ENCODE assay signal across 13 cellular contexts in the genomic region with DNA sequence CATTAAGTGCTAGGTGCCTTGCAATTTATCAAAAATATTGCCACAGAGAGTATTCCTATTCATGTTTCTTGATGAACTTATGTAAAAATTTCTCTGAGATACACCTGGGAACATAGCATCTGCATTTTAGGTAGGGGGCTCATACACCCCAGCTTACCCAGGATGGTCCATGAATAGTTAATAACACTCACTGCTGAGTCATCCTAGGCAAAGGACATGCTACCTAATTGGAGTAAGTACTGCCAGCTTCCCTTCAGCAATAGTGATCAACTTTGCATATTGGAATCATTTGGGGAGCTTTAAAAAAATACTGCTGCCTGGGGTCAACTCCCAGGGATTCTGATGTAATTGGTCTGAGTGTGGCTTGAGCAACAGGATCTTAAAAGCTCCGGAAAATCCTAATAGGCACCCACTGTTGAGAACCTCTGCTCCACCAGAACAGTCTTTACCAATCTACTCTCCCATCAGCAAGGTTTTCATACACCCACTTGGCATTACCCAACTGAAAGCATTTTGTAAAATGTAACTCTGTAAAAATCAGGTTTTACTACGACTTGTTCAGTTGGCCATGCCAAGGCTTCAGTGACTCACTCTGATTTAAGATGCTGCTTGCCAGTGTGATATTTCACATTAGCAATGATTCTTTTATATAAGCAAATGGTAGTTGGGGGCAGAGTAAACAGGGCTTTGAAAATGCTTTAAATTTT.
DNase-seq lines count a peak whose midpoint lies in the region; ATAC-seq, FAIRE-seq and TF ChIP-seq lines count a peak whose summit lies in the region.
"Had no signal": no experiment of that assay in that cellular context is flagged by ENCODE, and none has a peak within 500 bp of the region (broad histone marks: within the 10 kb centered on the region; RNA-seq: fewer than 3 reads in every experiment).

No MANE protein-coding gene starts in this region.

- peak overlapping the region; percentile 63 to 84 for H3K27ac ChIP-seq in A549
- no peak overlapping the region for H3K27ac ChIP-seq in mesenchymal stem cell (ENCODE audit: low read length, poor library complexity, severe bottlenecking)
- H3K27ac ChIP-seq: lower lobe of right lung had no signal

- no peak overlapping the region for H3K14ac ChIP-seq in mesenchymal stem cell (ENCODE audit: low read length in 2 of 2)

- CTCF ChIA-PET in A549 (lab: Yijun Ruan, JAX): no interaction called here

- no peak for TF ChIP-seq CTCF in A549 (IDR thresholded peaks at IDR 0.05)

- no peak overlapping the region for H2BK12ac ChIP-seq in mesenchymal stem cell (ENCODE audit: low read length in 2 of 2)

- no peak overlapping the region for H4K91ac ChIP-seq in mesenchymal stem cell (ENCODE audit: low read length)

- TF ChIP-seq EP300 in A549 (IDR thresholded peaks at IDR 0.05): peak; percentile 23 to 68; a peak in 3 of 5 replicates

- peaks cover 22% of the 10 kb centered on the region for H3K4me1 ChIP-seq in A549
- H3K4me1 ChIP-seq in endocrine pancreas (ENCODE audit: control insufficient read depth, insufficient read depth, low read length): peaks cover 8% of the 10 kb centered on the region
- H3K4me1 ChIP-seq in mesenchymal stem cell (ENCODE audit: control insufficient read depth, insufficient read depth, low read depth, low read length): peaks cover 1% of the 10 kb centered on the region
- H3K4me1 ChIP-seq: lower lobe of right lung had no signal

- TF ChIP-seq POLR2A in A549 (IDR thresholded peaks at IDR 0.05; ENCODE audit: low read length): no peak

- DNase-seq in A549 (ENCODE audit: low read depth in 1 of 2, low spot score in 1 of 2) (peak in 1 of 2 experiments; percentile 56), LHCN-M2 (ENCODE audit: low read depth) (peak; percentile 47), mesenchymal stem cell (no peak), SKM-1 treated with dmso at 0.1 percent for 144 hours (lab: John Stamatoyannopoulos, UW; ENCODE audit: unreplicated experiment) (no peak)
- no peak for DNase-seq in activated CD8-positive, alpha-beta memory T cell treated with anti-CD3 and anti-CD28 coated beads for 24 hours
- DNase-seq: activated CD8-positive, alpha-beta memory T cell treated with anti-CD3 and anti-CD28 coated beads, Interleukin-2, amount 10 ng/mL, durations not matched to agents 7 days and 5 days; activated naive CD4-positive, alpha-beta T cell treated with anti-CD3 and anti-CD28 coated beads, Interleukin-2, amount 10 ng/mL, durations not matched to agents 7 days and 5 days; hippocampal formation; lower lobe of right lung; small intestine had no signal

- H2AK5ac ChIP-seq in mesenchymal stem cell (ENCODE audit: low read length, severe bottlenecking): no peak overlapping the region

- no peak overlapping the region for H2BK5ac ChIP-seq in mesenchymal stem cell (ENCODE audit: low read depth, low read length, poor library complexity, severe bottlenecking)

- no peak overlapping the region for H2BK15ac ChIP-seq in mesenchymal stem cell (ENCODE audit: low read depth, poor library complexity, severe bottlenecking)

- H3K4ac ChIP-seq in mesenchymal stem cell (ENCODE audit: low read depth in 1 of 2, low read length in 2 of 2): no peak overlapping the region

- no peak overlapping the region for H3K23ac ChIP-seq in mesenchymal stem cell (ENCODE audit: low read length in 2 of 2)

- no peaks in the 10 kb centered on the region for H3K9me3 ChIP-seq in A549
- no peaks in the 10 kb centered on the region for H3K9me3 ChIP-seq in endocrine pancreas (ENCODE audit: control insufficient read depth, low read length)
- H3K9me3 ChIP-seq in mesenchymal stem cell (ENCODE audit: control insufficient read depth, low read length): no peaks in the 10 kb centered on the region
- H3K9me3 ChIP-seq: lower lobe of right lung had no signal

- H2AFZ ChIP-seq in mesenchymal stem cell (ENCODE audit: low read depth, low read length): no peak overlapping the region

- H3K4me2 ChIP-seq in A549: peak overlapping the region; percentile 62
- H3K4me2 ChIP-seq in mesenchymal stem cell (ENCODE audit: low read length, poor library complexity, severe bottlenecking): no peak overlapping the region

- TF ChIP-seq RAD21 in A549 (conservative IDR thresholded peaks at IDR 0.05 in 1 of 2, IDR thresholded peaks at IDR 0.05 in 1 of 2): peak in 1 of 2 experiments; percentile 21; a peak in 1 of 5 replicates

- no peaks in the 10 kb centered on the region for H3K36me3 ChIP-seq in endocrine pancreas (ENCODE audit: control insufficient read depth, insufficient read depth, low read length)
- no peaks in the 10 kb centered on the region for H3K36me3 ChIP-seq in mesenchymal stem cell (ENCODE audit: control insufficient read depth in 1 of 2, insufficient read depth in 2 of 2, low read depth in 1 of 2, low read length in 2 of 2)
- H3K36me3 ChIP-seq: lower lobe of right lung had no signal

- H3K27me3 ChIP-seq in endocrine pancreas (ENCODE audit: control insufficient read depth, insufficient read depth, low read length): no peaks in the 10 kb centered on the region
- no peaks in the 10 kb centered on the region for H3K27me3 ChIP-seq in mesenchymal stem cell (ENCODE audit: control insufficient read depth in 1 of 2, insufficient read depth in 1 of 2, low read length in 2 of 2)

- no peak for FAIRE-seq in A549 (lab: Jason Lieb, UNC)
- FAIRE-seq: small intestine had no signal

- no peak overlapping the region for H4K8ac ChIP-seq in mesenchymal stem cell (ENCODE audit: low read length)

- no peaks in the 10 kb centered on the region for H3K79me1 ChIP-seq in mesenchymal stem cell (replicated peaks; ENCODE audit: low read length, poor library complexity, severe bottlenecking)

- 31% methylated on average over 2 of the region's 2 CpGs for WGBS in A549 (ENCODE audit: missing lambda C conversion rate)
- 75% methylated on average over 1 of the region's 2 CpGs for WGBS in mesenchymal stem cell

- POLR2A ChIA-PET in A549 (lab: Yijun Ruan, JAX): interaction anchor here (0.7 to 2.4 kb wide), 2 partner anchors 68 to 157 kb away, joined by 5 read pairs; no protein-coding TSS in a partner anchor

- peak; percentile 77 to 81; a peak in 5 of 6 replicates for ATAC-seq in A549
- no peak for ATAC-seq in HG02973 (IDR thresholded peaks at IDR 0.05; ENCODE audit: unreplicated experiment)
- ATAC-seq in GM21367 (IDR thresholded peaks at IDR 0.05; ENCODE audit: unreplicated experiment): no peak
- ATAC-seq: activated CD8-positive, alpha-beta memory T cell treated with anti-CD3 and anti-CD28 coated beads, Interleukin-2, amount 10 ng/mL, durations not matched to agents 7 days and 5 days; lower lobe of right lung had no signal

- H3K4me3 ChIP-seq in A549: no peak overlapping the region
- peak overlapping the region; percentile 10 for H3K4me3 ChIP-seq in endocrine pancreas (ENCODE audit: control insufficient read depth, insufficient read depth, low read length)
- H3K4me3 ChIP-seq in mesenchymal stem cell (ENCODE audit: insufficient read depth in 1 of 2, low read depth in 1 of 2, low read length in 2 of 2): peak overlapping the region in 1 of 2 experiments; percentile 47
- H3K4me3 ChIP-seq: lower lobe of right lung had no signal

- H3K18ac ChIP-seq in mesenchymal stem cell (ENCODE audit: low read depth in 1 of 2, low read length in 2 of 2): no peak overlapping the region

- H3K9ac ChIP-seq in endocrine pancreas (ENCODE audit: control insufficient read depth, insufficient read depth, low read length) (no peak overlapping the region), mesenchymal stem cell (ENCODE audit: low read length) (peak overlapping the region; percentile 25)

- H2BK120ac ChIP-seq in mesenchymal stem cell (ENCODE audit: low read depth, low read length): no peak overlapping the region

TF ChIP-seq in A549, 52 proteins besides CTCF, POLR2A, EP300 and RAD21:
- TF ChIP-seq JUN (IDR thresholded peaks at IDR 0.05): peak in 1 of 2 experiments; percentile 48; a peak in 2 of 5 replicates
- 0 out of 4 replicates have a peak, but pooled peaks of 1 of the 2 experiments have one; percentile 27 for TF ChIP-seq CEBPB (IDR thresholded peaks at IDR 0.05)
- 0 out of 2 replicates have a peak, but pooled peaks have one; percentile 7 for TF ChIP-seq NFE2L2 (conservative IDR thresholded peaks at IDR 0.05; ENCODE audit: low read length)
- TF ChIP-seq BHLHE40 (IDR thresholded peaks at IDR 0.05; ENCODE audit: low read depth, low read length): no peak
- TF ChIP-seq FOSL2 (IDR thresholded peaks at IDR 0.05): no peak
- TF ChIP-seq FOSL2 (CRISPR knock-in tag; IDR thresholded peaks at IDR 0.05): peak; percentile 43; the same call in 1 of the 2 replicates
- TF ChIP-seq SMC3 (IDR thresholded peaks at IDR 0.05): 0 out of 3 replicates have a peak, but pooled peaks have one; percentile 17
- peak; percentile 58; the same call in 1 of the 2 replicates for TF ChIP-seq GATA3 (IDR thresholded peaks at IDR 0.05; ENCODE audit: borderline replicate concordance)
- TF ChIP-seq ELK1 (IDR thresholded peaks at IDR 0.05; ENCODE audit: low read depth, low read length): no peak
- TF ChIP-seq JUNB (IDR thresholded peaks at IDR 0.05): peak; percentile 71
- no peak for TF ChIP-seq ZFP36 (IDR thresholded peaks at IDR 0.05; ENCODE audit: borderline replicate concordance, partially characterized antibody)
- TF ChIP-seq MAFK (IDR thresholded peaks at IDR 0.05; ENCODE audit: partially characterized antibody): peak; percentile 58
- TF ChIP-seq HOXB5 (CRISPR knock-in tag; IDR thresholded peaks at IDR 0.05): no peak
TF ChIP-seq in A549: peak in this region for 8.

Comparison
In these comparisons a context has a peak if more than half of its experiments do, and no peak if none do; other contexts are left out.
1. ATAC-seq: peak in A549 (2 of 2); none in HG02973 (single experiment) and GM21367 (single experiment).